In genomic region chr2:239181601-239182471, GRCh38 we compare ENCODE assay signal across 13 cellular contexts.
DNase-seq lines count a peak whose midpoint lies in the region.
"Had no signal": no experiment of that assay in that cellular context is flagged by ENCODE, and none has a peak within 500 bp of the region (broad histone marks: within the 10 kb centered on the region; RNA-seq: fewer than 3 reads in every experiment).

No MANE protein-coding gene starts in this region.

- peaks cover 56% of the 10 kb centered on the region for H3K36me3 Mint-ChIP-seq in activated naive CD4-positive, alpha-beta T cell treated with anti-CD3 and anti-CD28 coated beads, Interleukin-2, amount 10 ng/mL, durations not matched to agents 7 days and 5 days

- no peaks in the 10 kb centered on the region for H3K4me1 Mint-ChIP-seq in activated naive CD4-positive, alpha-beta T cell treated with anti-CD3 and anti-CD28 coated beads, Interleukin-2, amount 10 ng/mL, durations not matched to agents 7 days and 5 days

- peaks cover 3% of the 10 kb centered on the region for H3K9me3 Mint-ChIP-seq in activated naive CD4-positive, alpha-beta T cell treated with anti-CD3 and anti-CD28 coated beads, Interleukin-2, amount 10 ng/mL, durations not matched to agents 7 days and 5 days

- peak; percentile 16 for DNase-seq in activated naive CD4-positive, alpha-beta T cell treated with anti-CD3 and anti-CD28 coated beads, Interleukin-2, amount 10 ng/mL, durations not matched to agents 7 days and 5 days
- no peak for DNase-seq in activated naive CD4-positive, alpha-beta T cell treated with anti-CD3 and anti-CD28 coated beads, Interleukin-2, amount 50 U/mL, for 16 hours
- DNase-seq in NCI-H526 (lab: John Stamatoyannopoulos, UW) (peak; percentile 46 to 84), islet precursor cell (peak; percentile 50), ureter (ENCODE audit: low spot score) (peak; percentile 51), occipital lobe (lab: John Stamatoyannopoulos, UW) (no peak), HCEC 1CT (no peak), UCSD-AML1 (lab: John Stamatoyannopoulos, UW; ENCODE audit: unreplicated experiment) (no peak)
- DNase-seq: activated CD4-positive, alpha-beta T cell treated with anti-CD3 and anti-CD28 coated beads, Interleukin-2, amount 50 U/mL, for 4 hours; activated gamma-delta T cell; IMR-90; mammary epithelial cell; T-helper 2 cell had no signal

- H3K27me3 Mint-ChIP-seq in activated naive CD4-positive, alpha-beta T cell treated with anti-CD3 and anti-CD28 coated beads, Interleukin-2, amount 10 ng/mL, durations not matched to agents 7 days and 5 days = no peaks in the 10 kb centered on the region

- H3K4me3 Mint-ChIP-seq in activated naive CD4-positive, alpha-beta T cell treated with anti-CD3 and anti-CD28 coated beads, Interleukin-2, amount 10 ng/mL, durations not matched to agents 7 days and 5 days = no peak overlapping the region

- CTCF ChIA-PET in activated naive CD4-positive, alpha-beta T cell treated with anti-CD3 and anti-CD28 coated beads, Interleukin-2, amount 10 ng/mL, durations not matched to agents 7 days and 5 days (lab: Charles Lee) = interaction anchor here (1.1 kb wide), 1 partner anchor 86 kb away, joined by 3 read pairs; no protein-coding TSS in a partner anchor

- no peak overlapping the region for H3K27ac Mint-ChIP-seq in activated naive CD4-positive, alpha-beta T cell treated with anti-CD3 and anti-CD28 coated beads, Interleukin-2, amount 10 ng/mL, durations not matched to agents 7 days and 5 days

Comparison
In these comparisons a context has a peak if more than half of its experiments do, and no peak if none do; other contexts are left out.
1. DNase-seq: peak in activated naive CD4-positive, alpha-beta T cell treated with anti-CD3 and anti-CD28 coated beads, Interleukin-2, amount 10 ng/mL, durations not matched to agents 7 days and 5 days (single experiment), NCI-H526 (2 of 2), islet precursor cell (single experiment) and ureter (single experiment); none in activated naive CD4-positive, alpha-beta T cell treated with anti-CD3 and anti-CD28 coated beads, Interleukin-2, amount 50 U/mL, for 16 hours (single experiment), occipital lobe (single experiment), HCEC 1CT (single experiment) and UCSD-AML1 (single experiment).